2 cellular contexts compared by ENCODE assay signal in genomic region chr15:74306801-74307217, GRCh38.
TF ChIP-seq lines count a peak whose summit lies in the region.

No MANE protein-coding gene starts in this region.

TF ChIP-seq in IMR-90, 13 proteins besides CTCF, POLR2A, EP300 and RAD21 (continued from another document):
- TF ChIP-seq ELK1 (IDR thresholded peaks at IDR 0.05; ENCODE audit: borderline replicate concordance, low read depth, low read length) (no peak), CEBPB (IDR thresholded peaks at IDR 0.05; ENCODE audit: low read depth, low read length) (no peak), FOS (IDR thresholded peaks at IDR 0.05; ENCODE audit: low read depth, low read length) (no peak), MAFK (IDR thresholded peaks at IDR 0.05; ENCODE audit: low read depth, low read length) (no peak), MXI1 (IDR thresholded peaks at IDR 0.05; ENCODE audit: borderline replicate concordance, low read depth, low read length) (no peak), BHLHE40 (IDR thresholded peaks at IDR 0.05; ENCODE audit: low read depth, low read length) (no peak), CHD1 (IDR thresholded peaks at IDR 0.05; ENCODE audit: low read depth, low read length) (no peak), NFE2L2 (IDR thresholded peaks at IDR 0.05; ENCODE audit: low read depth, low read length) (no peak), MAZ (IDR thresholded peaks at IDR 0.05; ENCODE audit: borderline replicate concordance, low read depth, low read length) (no peak)
- TF ChIP-seq, protein P1, sequence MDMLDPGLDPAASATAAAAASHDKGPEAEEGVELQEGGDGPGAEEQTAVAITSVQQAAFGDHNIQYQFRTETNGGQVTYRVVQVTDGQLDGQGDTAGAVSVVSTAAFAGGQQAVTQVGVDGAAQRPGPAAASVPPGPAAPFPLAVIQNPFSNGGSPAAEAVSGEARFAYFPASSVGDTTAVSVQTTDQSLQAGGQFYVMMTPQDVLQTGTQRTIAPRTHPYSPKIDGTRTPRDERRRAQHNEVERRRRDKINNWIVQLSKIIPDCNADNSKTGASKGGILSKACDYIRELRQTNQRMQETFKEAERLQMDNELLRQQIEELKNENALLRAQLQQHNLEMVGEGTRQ (IDR thresholded peaks at IDR 0.05; ENCODE audit: low read depth, low read length): no peak

TF ChIP-seq in neural cell, 6 proteins besides CTCF, POLR2A, EP300 and RAD21 (continued from another document):
- TF ChIP-seq REST (IDR thresholded peaks at IDR 0.05; ENCODE audit: borderline replicate concordance) (no peak), EZH2 (IDR thresholded peaks at IDR 0.05; ENCODE audit: borderline replicate concordance, insufficient read depth, low read length, poor library complexity, severe bottlenecking) (no peak), POLR2AphosphoS5 (IDR thresholded peaks at IDR 0.05) (no peak), TAF1 (IDR thresholded peaks at IDR 0.05; ENCODE audit: low read depth) (no peak)
TF ChIP-seq in neural cell: peak in this region for 0.
